15 cellular contexts compared by ENCODE assay signal in genomic region chr11:103529217-103529684, GRCh38.
A peak's percentile ranks its signal among the peaks of the same experiment; 100 is the strongest.
DNase-seq lines count a peak whose midpoint lies in the region; FAIRE-seq and TF ChIP-seq lines count a peak whose summit lies in the region.
"Had no signal": no experiment of that assay in that cellular context is flagged by ENCODE, and none has a peak within 500 bp of the region (broad histone marks: within the 10 kb centered on the region; RNA-seq: fewer than 3 reads in every experiment).

No MANE protein-coding gene starts in this region.

- TF ChIP-seq CTCF in A673 (conservative IDR thresholded peaks at IDR 0.05; ENCODE audit: low read depth, low read length): no peak
- TF ChIP-seq CTCF in astrocyte (IDR thresholded peaks at IDR 0.05; ENCODE audit: insufficient read depth, low read depth, low read length): no peak
- no peak for TF ChIP-seq CTCF in keratinocyte (optimal IDR thresholded peaks at IDR 0.05 in 1 of 3, IDR thresholded peaks at IDR 0.05 in 1 of 3, conservative IDR thresholded peaks at IDR 0.05 in 1 of 3; ENCODE audit: extremely low read depth in 1 of 3, insufficient read depth in 2 of 3, low read length in 3 of 3)
- no peak for TF ChIP-seq CTCF in transverse colon (IDR thresholded peaks at IDR 0.05)
- no peak for TF ChIP-seq CTCF in esophagus muscularis mucosa (IDR thresholded peaks at IDR 0.05)

- H3K9ac ChIP-seq in astrocyte (ENCODE audit: low read length) (peak overlapping the region; percentile 42), keratinocyte (ENCODE audit: control insufficient read depth, extremely low read depth, insufficient read depth, low read length) (no peak overlapping the region)
- H3K9ac ChIP-seq: KMS-11 had no signal

- peaks cover 70% of the 10 kb centered on the region for H3K4me1 Mint-ChIP-seq in astrocyte (ENCODE audit: low read depth, unreplicated experiment)
- H3K4me1 Mint-ChIP-seq in activated T-cell treated with anti-CD3 and anti-CD28 coated beads, Interleukin-2, amount 50 U/mL, for 24 hours (ENCODE audit: low read depth): no peaks in the 10 kb centered on the region
- H3K4me1 Mint-ChIP-seq: CD14-positive monocyte had no signal

- dilution Hi-C loops in keratinocyte (cut with MboI; ENCODE audit: extremely low pct_ligation_motif_present, low sequenced_read_pairs): no loop called here

- H3K9me3 Mint-ChIP-seq in astrocyte (ENCODE audit: unreplicated experiment): no peaks in the 10 kb centered on the region
- no peaks in the 10 kb centered on the region for H3K9me3 Mint-ChIP-seq in activated T-cell treated with anti-CD3 and anti-CD28 coated beads, Interleukin-2, amount 50 U/mL, for 24 hours
- H3K9me3 Mint-ChIP-seq: activated T-helper 2 cell treated with anti-CD3 and anti-CD28 coated beads, Interferon-gamma antibody, Interleukin-2, Interleukin-4, amounts not matched to agents 10 μg/mL and 5 μg/mL and 100 μg/mL, durations not matched to agents 14 hours and 24 hours and 36 hours had no signal

- peaks cover 25% of the 10 kb centered on the region for H3K4me1 ChIP-seq in A673 (ENCODE audit: insufficient read depth, low read length, poor library complexity, severe bottlenecking)
- H3K4me1 ChIP-seq in astrocyte (ENCODE audit: insufficient read depth, low read length): peaks cover 63% of the 10 kb centered on the region
- H3K4me1 ChIP-seq in keratinocyte (ENCODE audit: control insufficient read depth, extremely low read depth, insufficient read depth, low read length): peaks cover 60% of the 10 kb centered on the region
- no peaks in the 10 kb centered on the region for H3K4me1 ChIP-seq in transverse colon
- no peaks in the 10 kb centered on the region for H3K4me1 ChIP-seq in esophagus muscularis mucosa
- H3K4me1 ChIP-seq: sigmoid colon had no signal

- no peaks in the 10 kb centered on the region for H4K20me1 ChIP-seq in astrocyte (ENCODE audit: insufficient read depth, low read length)
- H4K20me1 ChIP-seq in keratinocyte (ENCODE audit: control insufficient read depth, extremely low read depth, insufficient read depth, low read length): no peaks in the 10 kb centered on the region

- peak; percentile 95 for FAIRE-seq in astrocyte (lab: Jason Lieb, UNC)
- peak; percentile 92 for FAIRE-seq in keratinocyte (lab: Jason Lieb, UNC)
- FAIRE-seq: GM12878 had no signal

- intact Hi-C loops in A673 (cut with micrococcal nuclease; ENCODE audit: unreplicated experiment) (no loop called here), transverse colon (cut with DNase I; ENCODE audit: low total_unique reads) (no loop called here), esophagus muscularis mucosa (cut with DNase I) (no loop called here)

- WGBS in transverse colon (ENCODE audit: low coverage in 1 of 2), 2 donors: 62 to 69% methylated on average over 3 to 4 of the region's 4 CpGs
- WGBS in esophagus muscularis mucosa: 57% methylated on average over 4 of the region's 4 CpGs

- CTCF ChIA-PET in A673 (lab: Charles Lee): interaction anchor here (0.6 kb wide), 1 partner anchor 8 kb away, joined by 6 read pairs; no protein-coding TSS in a partner anchor

- POLR2A ChIA-PET in A673 (lab: Charles Lee; ENCODE audit: low non-redundant PET): interaction anchor here (0.6 kb wide), 1 partner anchor 760 kb away, joined by 3 read pairs; no protein-coding TSS in a partner anchor

- in situ Hi-C loops in transverse colon (cut with MboI; ENCODE audit: low pct_ligation_motif_present in 1 of 4, low pct_unique_long_range_greater_than_20kb in 1 of 4, low sequenced_read_pairs in 3 of 4): no loop called here

- H3K79me2 ChIP-seq in astrocyte (ENCODE audit: insufficient read depth, low read length): no peaks in the 10 kb centered on the region
- H3K79me2 ChIP-seq in keratinocyte (ENCODE audit: control insufficient read depth, insufficient read depth, low read length): no peaks in the 10 kb centered on the region

- no peaks in the 10 kb centered on the region for H3K27me3 ChIP-seq in A673 (replicated peaks; ENCODE audit: insufficient read depth, low read depth, low read length, poor library complexity)
- no peaks in the 10 kb centered on the region for H3K27me3 ChIP-seq in astrocyte (ENCODE audit: insufficient read depth, low read length)
- no peaks in the 10 kb centered on the region for H3K27me3 ChIP-seq in keratinocyte (ENCODE audit: control insufficient read depth, extremely low read depth, insufficient read depth, low read length)
- H3K27me3 ChIP-seq in transverse colon: no peaks in the 10 kb centered on the region
- no peaks in the 10 kb centered on the region for H3K27me3 ChIP-seq in esophagus muscularis mucosa
- H3K27me3 ChIP-seq: sigmoid colon had no signal

- peak overlapping the region; percentile 92 for H3K27ac Mint-ChIP-seq in astrocyte (ENCODE audit: unreplicated experiment)
- H3K27ac Mint-ChIP-seq in activated T-cell treated with anti-CD3 and anti-CD28 coated beads, Interleukin-2, amount 50 U/mL, for 24 hours: no peak overlapping the region
- H3K27ac Mint-ChIP-seq: activated T-helper 2 cell treated with anti-CD3 and anti-CD28 coated beads, Interferon-gamma antibody, Interleukin-2, Interleukin-4, amounts not matched to agents 10 μg/mL and 5 μg/mL and 100 μg/mL, durations not matched to agents 14 hours and 24 hours and 36 hours; CD14-positive monocyte had no signal

- no TSS peak for BruUV-seq in A673 (replicated peaks; lab: Mats Ljungman, UMichigan)

- no peak for TF ChIP-seq POLR2A in transverse colon (IDR thresholded peaks at IDR 0.05)
- no peak for TF ChIP-seq POLR2A in esophagus muscularis mucosa (IDR thresholded peaks at IDR 0.05; ENCODE audit: low read depth)

- H3K27ac ChIP-seq in A673 (ENCODE audit: low read depth, low read length, poor library complexity, severe bottlenecking) (no peak overlapping the region), astrocyte (ENCODE audit: low read depth, low read length) (peak overlapping the region; percentile 60), keratinocyte (ENCODE audit: control insufficient read depth, insufficient read depth, low read length) (no peak overlapping the region), transverse colon (no peak overlapping the region), esophagus muscularis mucosa (replicated peaks in 1 of 4) (no peak overlapping the region)
- H3K27ac ChIP-seq: KMS-11, sigmoid colon had no signal

- H3K4me3 ChIP-seq in A673 (ENCODE audit: low read depth, low read length, poor library complexity, severe bottlenecking): no peak overlapping the region
- no peak overlapping the region for H3K4me3 ChIP-seq in astrocyte (ENCODE audit: insufficient read depth, low read depth, low read length)
- H3K4me3 ChIP-seq in keratinocyte (ENCODE audit: control insufficient read depth in 2 of 3, extremely low read depth in 1 of 3, insufficient read depth in 2 of 3, low read depth in 1 of 3, low read length in 3 of 3): no peak overlapping the region
- no peak overlapping the region for H3K4me3 ChIP-seq in transverse colon
- no peak overlapping the region for H3K4me3 ChIP-seq in esophagus muscularis mucosa
- H3K4me3 ChIP-seq: GM12878, sigmoid colon had no signal

- no peaks in the 10 kb centered on the region for H3K36me3 Mint-ChIP-seq in astrocyte (ENCODE audit: low read depth, unreplicated experiment)
- no peaks in the 10 kb centered on the region for H3K36me3 Mint-ChIP-seq in activated T-cell treated with anti-CD3 and anti-CD28 coated beads, Interleukin-2, amount 50 U/mL, for 24 hours (ENCODE audit: low read depth)
- H3K36me3 Mint-ChIP-seq: CD14-positive monocyte had no signal

- H3K36me3 ChIP-seq in A673 (ENCODE audit: insufficient read depth, low read length, poor library complexity, severe bottlenecking) (no peaks in the 10 kb centered on the region), astrocyte (ENCODE audit: insufficient read depth, low read length) (no peaks in the 10 kb centered on the region), keratinocyte (ENCODE audit: control insufficient read depth in 2 of 2, extremely low read depth in 1 of 2, insufficient read depth in 2 of 2, low read length in 2 of 2) (no peaks in the 10 kb centered on the region), transverse colon (no peaks in the 10 kb centered on the region), esophagus muscularis mucosa (no peaks in the 10 kb centered on the region)
- H3K36me3 ChIP-seq: sigmoid colon had no signal

- no peaks in the 10 kb centered on the region for H3K9me1 ChIP-seq in keratinocyte (ENCODE audit: control insufficient read depth, extremely low read depth, insufficient read depth, low read length)

- H3K4me2 ChIP-seq in astrocyte (ENCODE audit: low read length): peak overlapping the region; percentile 52
- peak overlapping the region; percentile 7 for H3K4me2 ChIP-seq in keratinocyte (ENCODE audit: control insufficient read depth, extremely low read depth, insufficient read depth, low read depth, low read length)
- H3K4me2 ChIP-seq: KMS-11 had no signal

- no peaks in the 10 kb centered on the region for H3K27me3 Mint-ChIP-seq in astrocyte (ENCODE audit: low read depth, unreplicated experiment)
- peaks cover 18% of the 10 kb centered on the region for H3K27me3 Mint-ChIP-seq in activated T-cell treated with anti-CD3 and anti-CD28 coated beads, Interleukin-2, amount 50 U/mL, for 24 hours

- TF ChIP-seq EP300 in transverse colon (IDR thresholded peaks at IDR 0.05; ENCODE audit: low read depth): no peak
- no peak for TF ChIP-seq EP300 in esophagus muscularis mucosa (IDR thresholded peaks at IDR 0.05)

- no peak overlapping the region for H3K4me3 Mint-ChIP-seq in astrocyte (ENCODE audit: unreplicated experiment)
- no peak overlapping the region for H3K4me3 Mint-ChIP-seq in activated T-cell treated with anti-CD3 and anti-CD28 coated beads, Interleukin-2, amount 50 U/mL, for 24 hours
- H3K4me3 Mint-ChIP-seq: CD14-positive monocyte had no signal

- H3K9me3 ChIP-seq in A673 (ENCODE audit: low read depth, low read length, poor library complexity, severe bottlenecking) (no peaks in the 10 kb centered on the region), astrocyte (ENCODE audit: insufficient read depth, low read depth, low read length) (no peaks in the 10 kb centered on the region), keratinocyte (ENCODE audit: control insufficient read depth, low read depth, low read length) (no peaks in the 10 kb centered on the region), transverse colon (no peaks in the 10 kb centered on the region), esophagus muscularis mucosa (no peaks in the 10 kb centered on the region)
- H3K9me3 ChIP-seq: sigmoid colon had no signal

- DNase-seq in A673 (ENCODE audit: low spot score) (peak; percentile 58), HS-5 (ENCODE audit: low read depth) (peak; percentile 95), astrocyte (ENCODE audit: low read depth) (peak; percentile 81), keratinocyte (ENCODE audit: low read depth, low spot score) (peak; percentile 79), SIG-M5 treated with dmso at 0.1 percent for 504 hours (lab: John Stamatoyannopoulos, UW; ENCODE audit: unreplicated experiment) (no peak), transverse colon (no peak), esophagus muscularis mucosa (ENCODE audit: extremely low spot score) (no peak)
- no peak for DNase-seq in activated T-cell treated with anti-CD3 and anti-CD28 coated beads, Interleukin-2, amount 50 U/mL, for 24 hours
- DNase-seq: NCI-H774; sigmoid colon; stimulated activated CD8-positive, alpha-beta memory T cell treated with anti-CD3 and anti-CD28 coated beads, Interleukin-4, amount 100 ng/mL, for 48 hours had no signal

- H2AFZ ChIP-seq in astrocyte (ENCODE audit: low read depth, low read length) (no peak overlapping the region), keratinocyte (ENCODE audit: control insufficient read depth, low read length) (no peak overlapping the region)

Comparison
In these comparisons a context has a peak if more than half of its experiments do, and no peak if none do; other contexts are left out.
1. DNase-seq: peak in A673 (single experiment), HS-5 (single experiment), astrocyte (single experiment) and keratinocyte (single experiment); none in SIG-M5 treated with dmso at 0.1 percent for 504 hours (single experiment), transverse colon (single experiment), esophagus muscularis mucosa (single experiment) and activated T-cell treated with anti-CD3 and anti-CD28 coated beads, Interleukin-2, amount 50 U/mL, for 24 hours (single experiment).